Comparison of ENCODE assay signal across 21 cellular contexts in genomic region chr3:138195491-138195890, GRCh38. TPM values are rescaled to one million over a fixed set of nuclear protein-coding genes. Genes with fewer than 3 reads are reported as not detected.
A peak's percentile ranks its signal among the peaks of the same experiment; 100 is the strongest.
DNase-seq lines count a peak whose midpoint lies in the region; ATAC-seq, FAIRE-seq and TF ChIP-seq lines count a peak whose summit lies in the region.
"Had no signal": no experiment of that assay in that cellular context is flagged by ENCODE, and none has a peak within 500 bp of the region (broad histone marks: within the 10 kb centered on the region; RNA-seq: fewer than 3 reads in every experiment).

No MANE protein-coding gene starts in this region.

- intact Hi-C loops in Right ventricle myocardium inferior (cut with DNase I) (no loop called here), heart right ventricle (cut with DNase I) (no loop called here), kidney (cut with DNase I) (no loop called here)

- WGBS in heart right ventricle, 2 donors = 63 to 66% methylated on average over 2 of the region's 2 CpGs

- H3K9me3 ChIP-seq in heart right ventricle (no peaks in the 10 kb centered on the region), kidney (ENCODE audit: control insufficient read depth in 1 of 2, low read length in 2 of 2) (no peaks in the 10 kb centered on the region)
- H3K9me3 ChIP-seq: left lung, neutrophil had no signal

- DNase-seq in Right ventricle myocardium inferior (ENCODE audit: missing footprints) = no peak
- no peak for DNase-seq in heart right ventricle
- DNase-seq in NCI-H82 treated with DMSO at 0.1 percent for 48 hours (lab: John Stamatoyannopoulos, UW; ENCODE audit: unreplicated experiment) = peak; percentile 56
- DNase-seq in foreskin keratinocyte = peak in 1 of 2 donors; percentile 51
- DNase-seq in kidney = no peak
- DNase-seq in GM13976 (ENCODE audit: low spot score) = no peak
- DNase-seq: activated CD4-positive, alpha-beta T cell treated with anti-CD3 and anti-CD28 coated beads for 1 hour; activated CD8-positive, alpha-beta memory T cell treated with anti-CD3 and anti-CD28 coated beads for 24 hours; activated T-cell treated with anti-CD3 and anti-CD28 coated beads, Interleukin-2, amount 50 U/mL, for 48 hours; brain microvascular endothelial cell; H9; left lung; NCI-H1417; NCI-H748 treated with DMSO at 0.1 percent for 48 hours; PC-9; retina; stimulated activated CD4-positive, alpha-beta T cell treated with anti-CD3 and anti-CD28 coated beads, Interleukin-12 subunit alpha, Interleukin-12 subunit beta, amount 100 ng/mL, for 4 hours had no signal

- TF ChIP-seq CTCF in heart right ventricle (IDR thresholded peaks at IDR 0.05) = no peak
- TF ChIP-seq CTCF in foreskin keratinocyte (conservative IDR thresholded peaks at IDR 0.05) = no peak
- TF ChIP-seq CTCF in kidney (IDR thresholded peaks at IDR 0.05; ENCODE audit: borderline replicate concordance, extremely low read depth, insufficient read depth) = no peak
- no peak for TF ChIP-seq CTCF in GM13976 (IDR thresholded peaks at IDR 0.05; ENCODE audit: borderline replicate concordance, control extremely low read depth, extremely low read depth, insufficient read depth, missing control alignments)

- peaks cover 0 to 33% (median 0%) of the 10 kb centered on the region in 9 donors for H3K36me3 ChIP-seq in heart right ventricle
- peaks cover 0 to 2% of the 10 kb centered on the region in 2 donors for H3K36me3 ChIP-seq in kidney (ENCODE audit: control insufficient read depth in 1 of 2, insufficient read depth in 2 of 2, low read length in 2 of 2)
- H3K36me3 ChIP-seq: brain microvascular endothelial cell had no signal

- in situ Hi-C loops in GM13976 (cut with MboI; ENCODE audit: low sequenced_read_pairs, unreplicated experiment) = no loop called here

- no peak overlapping the region for H3K4me3 ChIP-seq in heart right ventricle
- H3K4me3 ChIP-seq in kidney (ENCODE audit: low read length in 2 of 2) = no peak overlapping the region
- H3K4me3 ChIP-seq: left lung, PC-9 had no signal

- peak; percentile 39 for ATAC-seq in Right ventricle myocardium inferior
- ATAC-seq in heart right ventricle = no peak
- peak; percentile 64 for ATAC-seq in foreskin keratinocyte
- ATAC-seq in HG03097 (IDR thresholded peaks at IDR 0.05; ENCODE audit: low FRiP score, unreplicated experiment) = no peak
- ATAC-seq: left lung had no signal

- H3K4me1 ChIP-seq in heart right ventricle (peaks cover 0 to 35% (median 15%) of the 10 kb centered on the region in 9 donors), foreskin keratinocyte (peaks cover 22% of the 10 kb centered on the region), kidney (ENCODE audit: control insufficient read depth in 1 of 2, insufficient read depth in 1 of 2, low read depth in 1 of 2, low read length in 2 of 2) (no peaks in the 10 kb centered on the region)

- no peak overlapping the region for H3K9ac ChIP-seq in kidney (ENCODE audit: low read length in 2 of 2)

- no peak for FAIRE-seq in kidney (lab: Jason Lieb, UNC)

- H3K27ac ChIP-seq in heart right ventricle (no peak overlapping the region), foreskin keratinocyte (peak overlapping the region; percentile 65), temporal lobe (ENCODE audit: low read depth, low read length) (peak overlapping the region; percentile 28), kidney (ENCODE audit: low read depth in 2 of 2, low read length in 2 of 2) (no peak overlapping the region)
- H3K27ac ChIP-seq: brain microvascular endothelial cell, C4-2B, left lung, neutrophil, PC-9 had no signal

- H3K27me3 ChIP-seq in heart right ventricle (no peaks in the 10 kb centered on the region), foreskin keratinocyte (no peaks in the 10 kb centered on the region)
- H3K27me3 ChIP-seq: brain microvascular endothelial cell, left lung, neutrophil had no signal

RNA-seq across cellular contexts. Expression of gene ARMC8, which starts 8.4 kb away (rescaled TPM):
- total RNA-seq in Right ventricle myocardium inferior (25.4 TPM), heart right ventricle (10 to 100 TPM; 28.2 to 49.3 (median 30.1) TPM), foreskin keratinocyte (42.0 and 42.9 TPM in 2 replicates), temporal lobe (53.6 TPM), kidney (47.3 TPM)
- polyA plus RNA-seq in heart right ventricle (10 to 100 TPM; 13.8 to 23.0 TPM), foreskin keratinocyte (16.6 and 18.8 TPM in 2 replicates), kidney (ENCODE audit: insufficient read depth, low read depth, low replicate concordance) (17.1 TPM)

RNA-seq across cellular contexts. Expression of gene DBR1, which starts 20.8 kb away (rescaled TPM):
- total RNA-seq in Right ventricle myocardium inferior (7.1 TPM), heart right ventricle (10 to 100 TPM in 2 of 10 donors, 1 to 10 TPM in 8; 6.4 to 10.5 (median 9.0) TPM), foreskin keratinocyte (18.6 TPM in 2 replicates), temporal lobe (22.6 TPM), kidney (18.9 TPM)
- polyA plus RNA-seq in heart right ventricle (1 to 10 TPM; 3.3 to 5.5 TPM), foreskin keratinocyte (9.0 and 10.3 TPM in 2 replicates), kidney (ENCODE audit: insufficient read depth, low read depth, low replicate concordance) (8.5 TPM)

Comparison
In these comparisons a context has a peak if more than half of its experiments do, and no peak if none do; other contexts are left out.
1. ATAC-seq: peak in Right ventricle myocardium inferior (single experiment) and foreskin keratinocyte (single experiment); none in heart right ventricle (0 of 8) and HG03097 (single experiment).
2. H3K27ac ChIP-seq: peak in foreskin keratinocyte (single experiment) and temporal lobe (single experiment); none in heart right ventricle (0 of 10) and kidney (0 of 2).